In genomic region chr21:25369524-25370300, GRCh38 we compare ENCODE assay signal across 19 cellular contexts.
DNase-seq lines count a peak whose midpoint lies in the region; ATAC-seq and TF ChIP-seq lines count a peak whose summit lies in the region.
"Had no signal": no experiment of that assay in that cellular context is flagged by ENCODE, and none has a peak within 500 bp of the region (broad histone marks: within the 10 kb centered on the region; RNA-seq: fewer than 3 reads in every experiment).

No MANE protein-coding gene starts in this region.

- peaks cover 2% of the 10 kb centered on the region for H3K27me3 Mint-ChIP-seq in mesothelial cell of epicardium (ENCODE audit: low read depth)

- peaks cover 12% of the 10 kb centered on the region for H3K4me1 Mint-ChIP-seq in mesothelial cell of epicardium

- peak in 1 of 3 donors; percentile 2 for TF ChIP-seq POLR2A in body of pancreas (IDR thresholded peaks at IDR 0.05)

- no peaks in the 10 kb centered on the region for H3K36me3 Mint-ChIP-seq in mesothelial cell of epicardium
- H3K36me3 Mint-ChIP-seq: activated naive CD8-positive, alpha-beta T cell treated with anti-CD3 and anti-CD28 coated beads for 36 hours had no signal

- TF ChIP-seq CTCF in body of pancreas (IDR thresholded peaks at IDR 0.05) (no peak), mesothelial cell of epicardium (IDR thresholded peaks at IDR 0.05; ENCODE audit: unreplicated experiment) (no peak)

- no peaks in the 10 kb centered on the region for H3K9me3 Mint-ChIP-seq in mesothelial cell of epicardium
- H3K9me3 Mint-ChIP-seq: activated naive CD8-positive, alpha-beta T cell treated with anti-CD3 and anti-CD28 coated beads for 36 hours; stimulated activated naive CD8-positive, alpha-beta T cell treated with anti-CD3 and anti-CD28 coated beads, Interleukin-15, Interleukin-2, amounts not matched to agents 100 ng/mL and 50 ng/mL, for 24 hours had no signal

- H3K4me3 Mint-ChIP-seq in mesothelial cell of epicardium, result no peak overlapping the region
- H3K4me3 Mint-ChIP-seq: activated naive CD8-positive, alpha-beta T cell treated with anti-CD3 and anti-CD28 coated beads for 36 hours; stimulated activated naive CD8-positive, alpha-beta T cell treated with anti-CD3 and anti-CD28 coated beads, Interleukin-15, Interleukin-2, amounts not matched to agents 100 ng/mL and 50 ng/mL, for 24 hours had no signal

- intact Hi-C loops in body of pancreas (cut with DNase I), result no loop called here

- WGBS in body of pancreas, 2 donors, result 36 to 37% methylated on average over 4 of the region's 4 CpGs

- H3K27ac ChIP-seq in body of pancreas, result peak overlapping the region in 3 of 4 donors; percentile 43 to 85 (median 74)
- no peak overlapping the region for H3K27ac ChIP-seq in caudate nucleus (ENCODE audit: low read depth, low read length)
- H3K27ac ChIP-seq: KMS-11, lower lobe of right lung had no signal

- H3K27ac Mint-ChIP-seq in mesothelial cell of epicardium, result no peak overlapping the region
- H3K27ac Mint-ChIP-seq: activated naive CD8-positive, alpha-beta T cell treated with anti-CD3 and anti-CD28 coated beads for 36 hours had no signal

- H3K9me3 ChIP-seq in body of pancreas, result no peaks in the 10 kb centered on the region
- H3K9me3 ChIP-seq: HAP-1, lower lobe of right lung had no signal

- peaks cover 11% of the 10 kb centered on the region for H3K4me1 ChIP-seq in body of pancreas
- H3K4me1 ChIP-seq: lower lobe of right lung had no signal

- H3K4me3 ChIP-seq in body of pancreas, result no peak overlapping the region
- H3K4me3 ChIP-seq: HAP-1, lower lobe of right lung had no signal

- ATAC-seq in body of pancreas (peak; percentile 78), HG03432 (IDR thresholded peaks at IDR 0.05; ENCODE audit: unreplicated experiment) (no peak)

- H3K36me3 ChIP-seq in body of pancreas (replicated peaks in 1 of 2; ENCODE audit: insufficient read depth in 1 of 2, low read depth in 2 of 2), result no peaks in the 10 kb centered on the region
- H3K36me3 ChIP-seq: HAP-1, lower lobe of right lung had no signal

- DNase-seq in AG08395 (ENCODE audit: low spot score) (peak; percentile 54), M059J (ENCODE audit: low read depth) (peak; percentile 87), body of pancreas (peak in 1 of 4 donors; percentile 24), kidney tubule cell (ENCODE audit: low spot score) (peak; percentile 83), COR-L47 (lab: John Stamatoyannopoulos, UW) (no peak), caudate nucleus (lab: John Stamatoyannopoulos, UW) (no peak), mesothelial cell of epicardium (ENCODE audit: low spot score in 2 of 2, unreplicated experiment in 2 of 2) (no peak)
- DNase-seq: activated T-cell treated with anti-CD3 and anti-CD28 coated beads for 4 hours, DMS 273 treated with DMSO at 0.1 percent for 48 hours, erythroblast, lower lobe of right lung, NCI-H1436, NCI-H510A treated with DMSO at 0.1 percent for 48 hours, small intestine had no signal

- no peaks in the 10 kb centered on the region for H3K27me3 ChIP-seq in body of pancreas

Comparison
In these comparisons a context has a peak if more than half of its experiments do, and no peak if none do; other contexts are left out.
1. DNase-seq: peak in AG08395 (single experiment), M059J (single experiment) and kidney tubule cell (single experiment); none in COR-L47 (single experiment), caudate nucleus (0 of 61) and mesothelial cell of epicardium (0 of 2).